In genomic region chr6:108482559-108482958, GRCh38 we compare ENCODE assay signal across 11 cellular contexts.
"Had no signal": no experiment of that assay in that cellular context is flagged by ENCODE, and none has a peak within 500 bp of the region (broad histone marks: within the 10 kb centered on the region; RNA-seq: fewer than 3 reads in every experiment).

No MANE protein-coding gene starts in this region.

- ATAC-seq: GM23338, HCT116 had no signal

- H3K27ac ChIP-seq: GM23248 had no signal

- H2AFZ ChIP-seq: GM23248, GM23338 had no signal

- H3K4me3 ChIP-seq: GM23248, GM23338, HAP-1 had no signal

- H3K9ac ChIP-seq: GM23248 had no signal

- H3K4me2 ChIP-seq: GM23338 had no signal

- DNase-seq: GM23248, GOT3, H7, H9, HCEC 1CT, HFFc6 had no signal

- FAIRE-seq: H1, H54 had no signal

- H3K36me3 ChIP-seq: HAP-1 had no signal

- H3K4me1 ChIP-seq: HAP-1 had no signal
